ENCODE assay signal across 11 cellular contexts in the genomic region with DNA sequence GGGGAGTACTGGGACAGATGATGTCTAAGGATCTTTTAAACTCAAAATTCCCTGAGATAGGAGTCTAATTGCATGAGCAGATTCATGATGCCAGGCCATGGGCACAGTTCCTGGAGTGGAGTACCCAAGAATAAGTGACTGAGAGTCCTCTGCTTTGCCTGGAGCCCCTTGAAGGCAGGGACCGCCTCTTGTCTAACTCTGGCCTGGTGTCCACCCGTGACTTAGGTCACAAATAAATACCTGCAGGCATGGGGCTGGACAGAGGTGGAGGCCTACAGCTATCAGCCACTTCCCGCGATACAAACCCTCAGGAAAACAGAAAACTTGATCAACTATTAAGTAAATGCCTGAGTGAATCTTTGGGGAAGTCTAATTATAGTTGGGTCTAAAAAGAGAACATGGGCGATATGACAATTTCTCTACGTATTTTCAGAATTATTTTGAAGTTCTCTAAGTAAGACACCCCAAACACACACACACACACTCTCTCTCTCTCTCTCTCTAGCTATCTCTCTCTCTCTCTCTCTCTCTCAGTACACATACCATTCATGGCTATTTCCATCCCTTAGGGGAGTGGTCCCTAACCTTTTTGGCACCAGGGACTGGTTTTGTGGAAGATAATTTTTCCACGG. TPM values are rescaled to one million over a fixed set of nuclear protein-coding genes. Genes with fewer than 3 reads are reported as not detected.
DNase-seq lines count a peak whose midpoint lies in the region; ATAC-seq and TF ChIP-seq lines count a peak whose summit lies in the region.
"Had no signal": no experiment of that assay in that cellular context is flagged by ENCODE, and none has a peak within 500 bp of the region (broad histone marks: within the 10 kb centered on the region; RNA-seq: fewer than 3 reads in every experiment).

No MANE protein-coding gene starts in this region.

- peaks cover 75% of the 10 kb centered on the region for H3K4me1 Mint-ChIP-seq in activated T-cell treated with anti-CD3 and anti-CD28 coated beads, Interleukin-2, amount 50 U/mL, for 4 hours (ENCODE audit: low read depth)

- no TSS peak for BruUV-seq in OCI-LY7 (replicated peaks; lab: Mats Ljungman, UMichigan)

- WGBS in suprapubic skin = 79% methylated on average over 7 of the region's 7 CpGs
- WGBS in neuronal stem cell (ENCODE audit: extremely low coverage in 2 of 2, insufficient read length in 2 of 2, insufficient replicate concordance in 1 of 2), 2 donors = no CpG with 5 or more reads among the region's 7 CpGs

- H2BK15ac ChIP-seq in neuronal stem cell (ENCODE audit: low read length) = no peak overlapping the region

- no peak overlapping the region for H2BK12ac ChIP-seq in neuronal stem cell (ENCODE audit: low read length)

- CTCF ChIA-PET in OCI-LY7 (lab: Charles Lee; ENCODE audit: unreplicated experiment) = no interaction called here

- no peak overlapping the region for H3K14ac ChIP-seq in neuronal stem cell (ENCODE audit: low read length)

- no peak overlapping the region for H3K4ac ChIP-seq in neuronal stem cell (ENCODE audit: low read length)

- H3K27me3 ChIP-seq in suprapubic skin (no peaks in the 10 kb centered on the region), neuronal stem cell (ENCODE audit: control insufficient read depth in 3 of 3, insufficient read depth in 3 of 3, low read depth in 1 of 3, low read length in 3 of 3) (no peaks in the 10 kb centered on the region)

- intact Hi-C loops in OCI-LY7 (cut with micrococcal nuclease; ENCODE audit: unreplicated experiment) = loop anchor here (2.0 to 5.0 kb wide), 3 partner anchors 59 to 1247 kb away; partner anchors contain the start of gene CDCA7

- no peak for TF ChIP-seq POLR2A in suprapubic skin (IDR thresholded peaks at IDR 0.05)

- H3K9me3 Mint-ChIP-seq in activated T-cell treated with anti-CD3 and anti-CD28 coated beads, Interleukin-2, amount 50 U/mL, for 4 hours = no peaks in the 10 kb centered on the region

- TF ChIP-seq CTCF in OCI-LY7 (conservative IDR thresholded peaks at IDR 0.05; ENCODE audit: low read length) (no peak), suprapubic skin (IDR thresholded peaks at IDR 0.05) (no peak)

- no peaks in the 10 kb centered on the region for H3K79me1 ChIP-seq in neuronal stem cell (ENCODE audit: low read depth, low read length)

- no peak for ATAC-seq in activated T-cell treated with anti-CD3 and anti-CD28 coated beads, Interleukin-2, amount 50 U/mL, for 4 hours
- ATAC-seq in GM21723 (IDR thresholded peaks at IDR 0.05; ENCODE audit: unreplicated experiment) = no peak

- H3K4me2 ChIP-seq in OCI-LY7 (ENCODE audit: low read length) (peak overlapping the region; percentile 81), neuronal stem cell (ENCODE audit: insufficient read depth, low read length, poor library complexity, severe bottlenecking) (no peak overlapping the region)

- no peak overlapping the region for H4K91ac ChIP-seq in neuronal stem cell (ENCODE audit: low read depth, low read length, poor library complexity)

- H3K4me3 Mint-ChIP-seq in activated T-cell treated with anti-CD3 and anti-CD28 coated beads, Interleukin-2, amount 50 U/mL, for 4 hours = peak overlapping the region; percentile 55

- H2BK120ac ChIP-seq in neuronal stem cell (ENCODE audit: low read depth, low read length) = no peak overlapping the region

- POLR2A ChIA-PET in OCI-LY7 (lab: Charles Lee) = interaction anchor here (0.6 to 10.2 kb wide), 8 partner anchors 12 to 1420 kb away, joined by 3 to 185 read pairs (median 4); no protein-coding TSS in a partner anchor

- TF ChIP-seq EP300 in suprapubic skin (IDR thresholded peaks at IDR 0.05) = no peak

- no peak overlapping the region for H4K8ac ChIP-seq in neuronal stem cell (ENCODE audit: low read depth, low read length)

- peaks cover 49% of the 10 kb centered on the region for H3K79me2 ChIP-seq in OCI-LY7 (ENCODE audit: insufficient read depth, low read depth, low read length)

- no peak overlapping the region for H3K23ac ChIP-seq in neuronal stem cell (ENCODE audit: low read depth, low read length, poor library complexity)

- H4K20me1 ChIP-seq in OCI-LY7 (ENCODE audit: insufficient read depth, low read length) = no peaks in the 10 kb centered on the region

- H3K4me1 ChIP-seq in OCI-LY7 (ENCODE audit: insufficient read depth, low read length, poor library complexity, severe bottlenecking) (peaks cover 64% of the 10 kb centered on the region), suprapubic skin (peaks cover 20% of the 10 kb centered on the region), neuronal stem cell (ENCODE audit: control insufficient read depth in 2 of 2, insufficient read depth in 1 of 2, low read depth in 1 of 2, low read length in 2 of 2) (peaks cover 0 to 6% of the 10 kb centered on the region in 2 donors)

- peaks cover 2% of the 10 kb centered on the region for H3K36me3 Mint-ChIP-seq in activated T-cell treated with anti-CD3 and anti-CD28 coated beads, Interleukin-2, amount 50 U/mL, for 4 hours (ENCODE audit: insufficient read depth)

- H3K27ac ChIP-seq in OCI-LY7 (ENCODE audit: low read depth, low read length, poor library complexity, severe bottlenecking) = peak overlapping the region; percentile 94
- H3K27ac ChIP-seq in suprapubic skin = peak overlapping the region; percentile 38
- no peak overlapping the region for H3K27ac ChIP-seq in neuronal stem cell (replicated peaks; ENCODE audit: low read length)

- H3K18ac ChIP-seq in neuronal stem cell (ENCODE audit: low read length) = no peak overlapping the region

- no peak overlapping the region for H2AK5ac ChIP-seq in neuronal stem cell (ENCODE audit: low read depth, low read length)

- no peak overlapping the region for H2BK5ac ChIP-seq in neuronal stem cell (ENCODE audit: low read length)

- H3K9me3 ChIP-seq in OCI-LY7 (ENCODE audit: low read length) (peaks cover 11% of the 10 kb centered on the region; the same call in 1 of the 2 replicates), suprapubic skin (no peaks in the 10 kb centered on the region), neuronal stem cell (replicated peaks in 1 of 2; ENCODE audit: control insufficient read depth in 2 of 2, insufficient read depth in 1 of 2, low read depth in 1 of 2, low read length in 2 of 2) (peaks cover 0 to 7% of the 10 kb centered on the region in 2 donors)

- no peaks in the 10 kb centered on the region for H3K9me2 ChIP-seq in OCI-LY7 (ENCODE audit: insufficient read depth, low read length)

- H2AFZ ChIP-seq in OCI-LY7 (ENCODE audit: low read length) = peak overlapping the region; percentile 68; the same call in 1 of the 2 replicates
- H2AFZ ChIP-seq in neuronal stem cell (ENCODE audit: low read length) = no peak overlapping the region

- H3K4me3 ChIP-seq in OCI-LY7 (ENCODE audit: low read depth, low read length, poor library complexity, severe bottlenecking) = peak overlapping the region; percentile 36
- no peak overlapping the region for H3K4me3 ChIP-seq in suprapubic skin
- H3K4me3 ChIP-seq in neuronal stem cell (ENCODE audit: low read length in 2 of 2) = no peak overlapping the region

- H3K36me3 ChIP-seq in OCI-LY7 (ENCODE audit: insufficient read depth, low read length) (peaks cover 12% of the 10 kb centered on the region; the same call in 1 of the 2 replicates), suprapubic skin (no peaks in the 10 kb centered on the region), neuronal stem cell (replicated peaks in 1 of 2; ENCODE audit: control insufficient read depth in 2 of 2, insufficient read depth in 2 of 2, low read length in 2 of 2) (peaks cover 3 to 4% of the 10 kb centered on the region in 2 donors)

- no peak for DNase-seq in activated T-cell treated with anti-CD3 and anti-CD28 coated beads, Interleukin-2, amount 50 U/mL, for 4 hours
- no peak for DNase-seq in activated T-cell treated with anti-CD3 and anti-CD28 coated beads, Interleukin-2, amount 50 U/mL, for 48 hours
- DNase-seq in OCI-LY7 (ENCODE audit: low spot score) (peak; percentile 17), germinal center (ENCODE audit: low spot score) (peak; percentile 30), suprapubic skin (ENCODE audit: low spot score in 2 of 2) (no peak), neuronal stem cell (ENCODE audit: low spot score) (no peak), NCI-H446 (lab: John Stamatoyannopoulos, UW) (no peak)
- DNase-seq: NCI-H187, OCI-M1 had no signal

- no peak overlapping the region for H3K9ac ChIP-seq in neuronal stem cell (ENCODE audit: low read depth, low read length, poor library complexity)

- no peaks in the 10 kb centered on the region for H3K27me3 Mint-ChIP-seq in activated T-cell treated with anti-CD3 and anti-CD28 coated beads, Interleukin-2, amount 50 U/mL, for 4 hours (ENCODE audit: low read depth)

RNA-seq across cellular contexts. Expression of gene WIPF1, which starts 1.8 kb away (rescaled TPM):
- total RNA-seq in activated T-cell treated with anti-CD3 and anti-CD28 coated beads, Interleukin-2, amount 50 U/mL, for 4 hours = 100 to 1,000 TPM in 2 of 3 donors, 10 to 100 TPM in 1; 95.1 to 122 (median 101) TPM
- total RNA-seq in OCI-LY7 (2014; rRNA removed; shearing (Covaris generic)) = 22.7 and 27.1 TPM in 2 replicates
- total RNA-seq in OCI-LY7 (2022) = 183 and 192 TPM in 2 replicates
- 10 to 100 TPM in 1 of 4 donors, 1 to 10 TPM in 3; 4.8 to 21.8 (median 7.3) TPM for total RNA-seq in suprapubic skin
- polyA plus RNA-seq in neuronal stem cell (2013, experiment 1 of 2) = 20.8 TPM
- polyA plus RNA-seq in neuronal stem cell (2013, experiment 2 of 2) = 21.6 TPM
- total RNA-seq: HT-29 had no signal

Comparison
In these comparisons a context has a peak if more than half of its experiments do, and no peak if none do; other contexts are left out.
1. DNase-seq: peak in OCI-LY7 (single experiment) and germinal center (single experiment); none in activated T-cell treated with anti-CD3 and anti-CD28 coated beads, Interleukin-2, amount 50 U/mL, for 4 hours (single experiment), activated T-cell treated with anti-CD3 and anti-CD28 coated beads, Interleukin-2, amount 50 U/mL, for 48 hours (0 of 2), suprapubic skin (0 of 2), neuronal stem cell (single experiment) and NCI-H446 (0 of 2).